In genomic region chr14:102320033-102320660, GRCh38 we compare ENCODE assay signal across 1 cellular context.
TF ChIP-seq lines count a peak whose summit lies in the region.

No MANE protein-coding gene starts in this region.

TF ChIP-seq in HepG2, 621 proteins besides CTCF, POLR2A, EP300 and RAD21 (continued from another document and continues in another):
- TF ChIP-seq ARNTL (CRISPR knock-in tag; IDR thresholded peaks at IDR 0.05) (no peak), CBX5 (CRISPR knock-in tag; IDR thresholded peaks at IDR 0.05; ENCODE audit: borderline replicate concordance) (0 out of 2 replicates have a peak, but pooled peaks have one; percentile 41), ZNF878 (CRISPR knock-in tag; IDR thresholded peaks at IDR 0.05) (0 out of 2 replicates have a peak, but pooled peaks have one; percentile 1), ZKSCAN1 (IDR thresholded peaks at IDR 0.05; ENCODE audit: low read length) (0 out of 2 replicates have a peak, but pooled peaks have one; percentile 55), MAFF (IDR thresholded peaks at IDR 0.05; ENCODE audit: low read depth, low read length) (no peak), ZNF569 (CRISPR knock-in tag; IDR thresholded peaks at IDR 0.05; ENCODE audit: borderline replicate concordance) (no peak), ZNF749 (CRISPR knock-in tag; IDR thresholded peaks at IDR 0.05; ENCODE audit: borderline replicate concordance) (no peak), ZNF446 (CRISPR knock-in tag; IDR thresholded peaks at IDR 0.05) (no peak), PRDM10 (CRISPR knock-in tag; IDR thresholded peaks at IDR 0.05; ENCODE audit: low read depth) (no peak), MEIS2 (CRISPR knock-in tag; IDR thresholded peaks at IDR 0.05) (no peak; the same call in 1 of the 2 replicates), ZNF33B (CRISPR knock-in tag; IDR thresholded peaks at IDR 0.05) (no peak), NR2F6 (IDR thresholded peaks at IDR 0.05) (no peak), NR2F6 (CRISPR knock-in tag; IDR thresholded peaks at IDR 0.05) (0 out of 2 replicates have a peak, but pooled peaks have one; percentile 5), ZNF552 (CRISPR knock-in tag; IDR thresholded peaks at IDR 0.05; ENCODE audit: borderline replicate concordance) (no peak), ATF7 (IDR thresholded peaks at IDR 0.05) (no peak), ATF7 (CRISPR knock-in tag; IDR thresholded peaks at IDR 0.05) (no peak), SYNCRIP (IDR thresholded peaks at IDR 0.05; ENCODE audit: insufficient read depth, low read depth, low read length) (no peak), BRD4 (CRISPR knock-in tag; IDR thresholded peaks at IDR 0.05) (0 out of 2 replicates have a peak, but pooled peaks have one; percentile 80), HMGXB3 (CRISPR knock-in tag; IDR thresholded peaks at IDR 0.05; ENCODE audit: borderline replicate concordance) (no peak), KLF16 (CRISPR knock-in tag; IDR thresholded peaks at IDR 0.05) (0 out of 4 replicates have a peak, but pooled peaks of 1 of the 2 experiments have one; percentile 3), TSC22D2 (CRISPR knock-in tag; IDR thresholded peaks at IDR 0.05; ENCODE audit: borderline replicate concordance) (0 out of 2 replicates have a peak, but pooled peaks have one; percentile 27), ZNF619 (CRISPR knock-in tag; IDR thresholded peaks at IDR 0.05) (no peak), SRSF1 (optimal IDR thresholded peaks at IDR 0.05; ENCODE audit: low read depth, low read length) (peak; percentile 29), ZNF776 (CRISPR knock-in tag; IDR thresholded peaks at IDR 0.05) (no peak), HIVEP1 (CRISPR knock-in tag; IDR thresholded peaks at IDR 0.05) (no peak), TCF7L2 (IDR thresholded peaks at IDR 0.05; ENCODE audit: low read depth, low read length) (no peak), ZNF34 (CRISPR knock-in tag; IDR thresholded peaks at IDR 0.05; ENCODE audit: borderline replicate concordance) (0 out of 2 replicates have a peak, but pooled peaks have one; percentile 14), ATF2 (CRISPR knock-in tag; IDR thresholded peaks at IDR 0.05) (0 out of 2 replicates have a peak, but pooled peaks have one; percentile 21), AHR (CRISPR knock-in tag; IDR thresholded peaks at IDR 0.05) (0 out of 2 replicates have a peak, but pooled peaks have one; percentile 36), HES4 (CRISPR knock-in tag; IDR thresholded peaks at IDR 0.05; ENCODE audit: borderline replicate concordance) (no peak), MLXIP (CRISPR knock-in tag; IDR thresholded peaks at IDR 0.05; ENCODE audit: borderline replicate concordance) (no peak), ZNF687 (CRISPR knock-in tag; IDR thresholded peaks at IDR 0.05) (peak; percentile 61; the same call in 1 of the 2 replicates), HNF1B (CRISPR knock-in tag; IDR thresholded peaks at IDR 0.05) (peak; percentile 49), NR2F1 (CRISPR knock-in tag; IDR thresholded peaks at IDR 0.05) (no peak), MEF2D (CRISPR knock-in tag; IDR thresholded peaks at IDR 0.05) (no peak), ZSCAN29 (CRISPR knock-in tag; conservative IDR thresholded peaks at IDR 0.05) (no peak), SALL1 (CRISPR knock-in tag; IDR thresholded peaks at IDR 0.05) (0 out of 2 replicates have a peak, but pooled peaks have one; percentile 6), SALL2 (CRISPR knock-in tag; IDR thresholded peaks at IDR 0.05) (peak; percentile 14; the same call in 1 of the 2 replicates), TERF1 (CRISPR knock-in tag; IDR thresholded peaks at IDR 0.05) (no peak), GZF1 (CRISPR knock-in tag; IDR thresholded peaks at IDR 0.05) (0 out of 2 replicates have a peak, but pooled peaks have one; percentile 15), ZKSCAN8 (CRISPR knock-in tag; IDR thresholded peaks at IDR 0.05; ENCODE audit: borderline replicate concordance) (no peak), SIN3B (IDR thresholded peaks at IDR 0.05; ENCODE audit: low read length) (no peak), ZNF253 (CRISPR knock-in tag; IDR thresholded peaks at IDR 0.05; ENCODE audit: borderline replicate concordance) (no peak), ZNF607 (CRISPR knock-in tag; IDR thresholded peaks at IDR 0.05; ENCODE audit: borderline replicate concordance) (peak; percentile 71; the same call in 1 of the 2 replicates), MAF1 (CRISPR knock-in tag; IDR thresholded peaks at IDR 0.05; ENCODE audit: borderline replicate concordance) (no peak), ZFP41 (CRISPR knock-in tag; IDR thresholded peaks at IDR 0.05; ENCODE audit: borderline replicate concordance) (0 out of 2 replicates have a peak, but pooled peaks have one; percentile 13), ZBTB7B (CRISPR knock-in tag; IDR thresholded peaks at IDR 0.05) (no peak), AGO2 (optimal IDR thresholded peaks at IDR 0.05; ENCODE audit: low read depth, low read length) (peak; percentile 98)
